ENCODE assay signal across 9 cellular contexts in genomic region chr10:102452672-102453340, GRCh38. TPM values are rescaled to one million over a fixed set of nuclear protein-coding genes. Genes with fewer than 3 reads are reported as not detected.
DNase-seq lines count a peak whose midpoint lies in the region; ATAC-seq and TF ChIP-seq lines count a peak whose summit lies in the region.
"Had no signal": no experiment of that assay in that cellular context is flagged by ENCODE, and none has a peak within 500 bp of the region (broad histone marks: within the 10 kb centered on the region; RNA-seq: fewer than 3 reads in every experiment).

No MANE protein-coding gene starts in this region.

- no peak for TF ChIP-seq POLR2A in suprapubic skin (IDR thresholded peaks at IDR 0.05)

- CTCF ChIA-PET in HEK293 (lab: Yijun Ruan, JAX) = interaction anchor here (0.6 to 1.2 kb wide), 8 partner anchors 9 to 282 kb away, joined by 3 to 5 read pairs (median 3); partner anchors contain the start of genes ACTR1A and FBXL15

- peak overlapping the region; percentile 86 for H3K4me3 Mint-ChIP-seq in nephron progenitor cell

- DNase-seq in WERI-Rb-1 (peak; percentile 34), nephron progenitor cell (no peak), NCI-H1417 treated with DMSO at 0.1 percent for 48 hours (lab: John Stamatoyannopoulos, UW) (no peak), suprapubic skin (ENCODE audit: low spot score in 2 of 2) (no peak)
- DNase-seq in effector memory CD4-positive, alpha-beta T cell = peak; percentile 8 to 11 (median 11)

- ATAC-seq in GM18868 (IDR thresholded peaks at IDR 0.05; ENCODE audit: unreplicated experiment) = no peak
- no peak for ATAC-seq in HG03457 (IDR thresholded peaks at IDR 0.05; ENCODE audit: unreplicated experiment)

- H3K27ac Mint-ChIP-seq in nephron progenitor cell = no peak overlapping the region

- peaks cover 43% of the 10 kb centered on the region for H3K4me1 Mint-ChIP-seq in nephron progenitor cell

- H3K9me3 ChIP-seq in HEK293 (ENCODE audit: control insufficient read depth, insufficient read depth, low read depth, low read length) (no peaks in the 10 kb centered on the region), WERI-Rb-1 (ENCODE audit: severe bottlenecking) (no peaks in the 10 kb centered on the region), suprapubic skin (no peaks in the 10 kb centered on the region)
- no peaks in the 10 kb centered on the region for H3K9me3 ChIP-seq in effector memory CD4-positive, alpha-beta T cell (ENCODE audit: control insufficient read depth, low read length)

- WGBS in suprapubic skin = 37% methylated on average over 3 of the region's 3 CpGs

- peaks cover 19% of the 10 kb centered on the region for H3K27me3 Mint-ChIP-seq in nephron progenitor cell (ENCODE audit: low read depth, poor library complexity)

- no peaks in the 10 kb centered on the region for H3K27me3 ChIP-seq in WERI-Rb-1 (ENCODE audit: insufficient read depth, low read depth, severe bottlenecking)
- H3K27me3 ChIP-seq in effector memory CD4-positive, alpha-beta T cell (replicated peaks; ENCODE audit: control insufficient read depth, insufficient read depth, low read length, poor library complexity, severe bottlenecking) = no peaks in the 10 kb centered on the region
- H3K27me3 ChIP-seq in suprapubic skin = no peaks in the 10 kb centered on the region

- H3K4me1 ChIP-seq in HEK293 (ENCODE audit: control insufficient read depth, insufficient read depth, low read length) (peaks cover 5% of the 10 kb centered on the region), suprapubic skin (peaks cover 21% of the 10 kb centered on the region)
- H3K4me1 ChIP-seq in effector memory CD4-positive, alpha-beta T cell (ENCODE audit: control insufficient read depth, insufficient read depth, low read length, poor library complexity, severe bottlenecking) = peaks cover 17% of the 10 kb centered on the region

- POLR2A ChIA-PET in HEK293 (lab: Yijun Ruan, JAX) = interaction anchor here (0.6 to 5.3 kb wide), 7 partner anchors 8 to 58 kb away, joined by 3 to 60 read pairs (median 7); partner anchors contain the start of genes CUEDC2 and NFKB2

- no peaks in the 10 kb centered on the region for H3K9me3 Mint-ChIP-seq in nephron progenitor cell

- H3K4me3 ChIP-seq in HEK293 (ENCODE audit: low read depth, low read length) (no peak overlapping the region), WERI-Rb-1 (ENCODE audit: low read depth, low read length) (no peak overlapping the region), suprapubic skin (no peak overlapping the region)
- no peak overlapping the region for H3K4me3 ChIP-seq in effector memory CD4-positive, alpha-beta T cell (ENCODE audit: insufficient read depth, low read depth, low read length, poor library complexity, severe bottlenecking)
- H3K4me3 ChIP-seq: lung had no signal

- TF ChIP-seq CTCF in HEK293 (tag by site-specific recombination; IDR thresholded peaks at IDR 0.05) (no peak; the same call in 1 of the 2 replicates), WERI-Rb-1 (IDR thresholded peaks at IDR 0.05; ENCODE audit: low read depth, low read length) (no peak), nephron progenitor cell (IDR thresholded peaks at IDR 0.05) (no peak), suprapubic skin (IDR thresholded peaks at IDR 0.05) (no peak)

- peaks cover 15% of the 10 kb centered on the region for H3K36me3 Mint-ChIP-seq in nephron progenitor cell (ENCODE audit: low read depth)

- no peak overlapping the region; the same call in 1 of the 2 replicates for H3K27ac ChIP-seq in HEK293 (ENCODE audit: extremely low read depth, low read depth, low read length)
- peak overlapping the region; percentile 93 for H3K27ac ChIP-seq in WERI-Rb-1
- H3K27ac ChIP-seq in effector memory CD4-positive, alpha-beta T cell (ENCODE audit: insufficient read depth, low read length, poor library complexity, severe bottlenecking) = no peak overlapping the region
- no peak overlapping the region for H3K27ac ChIP-seq in suprapubic skin

- H3K36me3 ChIP-seq in HEK293 (ENCODE audit: control insufficient read depth in 2 of 2, insufficient read depth in 1 of 2, low read length in 2 of 2) (peaks cover 14 to 36% of the 10 kb centered on the region in 2 experiments; a peak in 2 of 3 replicates), WERI-Rb-1 (peaks cover 15% of the 10 kb centered on the region), suprapubic skin (no peaks in the 10 kb centered on the region)
- peaks cover 12% of the 10 kb centered on the region for H3K36me3 ChIP-seq in effector memory CD4-positive, alpha-beta T cell (ENCODE audit: control insufficient read depth, insufficient read depth, low read length)

- no peak for TF ChIP-seq EP300 in suprapubic skin (IDR thresholded peaks at IDR 0.05)

TF ChIP-seq in HEK293, 187 proteins besides CTCF, POLR2A, EP300 and RAD21 (continues in another document):
- peak; percentile 87 for TF ChIP-seq ZNF660 (tag by site-specific recombination; IDR thresholded peaks at IDR 0.05)
- TF ChIP-seq ZNF658 (tag by site-specific recombination; IDR thresholded peaks at IDR 0.05) = no peak
- TF ChIP-seq, protein P1, sequence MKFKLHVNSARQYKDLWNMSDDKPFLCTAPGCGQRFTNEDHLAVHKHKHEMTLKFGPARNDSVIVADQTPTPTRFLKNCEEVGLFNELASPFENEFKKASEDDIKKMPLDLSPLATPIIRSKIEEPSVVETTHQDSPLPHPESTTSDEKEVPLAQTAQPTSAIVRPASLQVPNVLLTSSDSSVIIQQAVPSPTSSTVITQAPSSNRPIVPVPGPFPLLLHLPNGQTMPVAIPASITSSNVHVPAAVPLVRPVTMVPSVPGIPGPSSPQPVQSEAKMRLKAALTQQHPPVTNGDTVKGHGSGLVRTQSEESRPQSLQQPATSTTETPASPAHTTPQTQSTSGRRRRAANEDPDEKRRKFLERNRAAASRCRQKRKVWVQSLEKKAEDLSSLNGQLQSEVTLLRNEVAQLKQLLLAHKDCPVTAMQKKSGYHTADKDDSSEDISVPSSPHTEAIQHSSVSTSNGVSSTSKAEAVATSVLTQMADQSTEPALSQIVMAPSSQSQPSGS (tag by site-specific recombination; IDR thresholded peaks at IDR 0.05; ENCODE audit: low read depth) = peak; percentile 97
- no peak for TF ChIP-seq ZNF335 (tag by site-specific recombination; conservative IDR thresholded peaks at IDR 0.05)
- peak; percentile 85 for TF ChIP-seq SP7 (tag by site-specific recombination; IDR thresholded peaks at IDR 0.05)
- peak; percentile 67 for TF ChIP-seq KLF8 (tag by site-specific recombination; IDR thresholded peaks at IDR 0.05)
- TF ChIP-seq ZBTB17 (tag by site-specific recombination; IDR thresholded peaks at IDR 0.05) = peak; percentile 73
- peak; percentile 86 for TF ChIP-seq IKZF3 (tag by site-specific recombination; IDR thresholded peaks at IDR 0.05)
- TF ChIP-seq ZNF16 (tag by site-specific recombination; IDR thresholded peaks at IDR 0.05; ENCODE audit: low read depth) = no peak
- peak; percentile 24; the same call in 1 of the 2 replicates for TF ChIP-seq SP3 (tag by site-specific recombination; IDR thresholded peaks at IDR 0.05)
- no peak for TF ChIP-seq ZNF704 (tag by site-specific recombination; IDR thresholded peaks at IDR 0.05)
- no peak for TF ChIP-seq ZNF19 (tag by site-specific recombination; IDR thresholded peaks at IDR 0.05; ENCODE audit: low read depth)
- TF ChIP-seq ZNF580 (tag by site-specific recombination; IDR thresholded peaks at IDR 0.05) = peak; percentile 35
- TF ChIP-seq, protein P2, sequence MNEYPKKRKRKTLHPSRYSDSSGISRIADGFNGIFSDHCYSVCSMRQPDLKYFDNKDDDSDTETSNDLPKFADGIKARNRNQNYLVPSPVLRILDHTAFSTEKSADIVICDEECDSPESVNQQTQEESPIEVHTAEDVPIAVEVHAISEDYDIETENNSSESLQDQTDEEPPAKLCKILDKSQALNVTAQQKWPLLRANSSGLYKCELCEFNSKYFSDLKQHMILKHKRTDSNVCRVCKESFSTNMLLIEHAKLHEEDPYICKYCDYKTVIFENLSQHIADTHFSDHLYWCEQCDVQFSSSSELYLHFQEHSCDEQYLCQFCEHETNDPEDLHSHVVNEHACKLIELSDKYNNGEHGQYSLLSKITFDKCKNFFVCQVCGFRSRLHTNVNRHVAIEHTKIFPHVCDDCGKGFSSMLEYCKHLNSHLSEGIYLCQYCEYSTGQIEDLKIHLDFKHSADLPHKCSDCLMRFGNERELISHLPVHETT (tag by site-specific recombination; IDR thresholded peaks at IDR 0.05) = peak; percentile 85; the same call in 1 of the 2 replicates
- TF ChIP-seq ZNF114 (tag by site-specific recombination; IDR thresholded peaks at IDR 0.05) = no peak
- TF ChIP-seq KLF9 (tag by site-specific recombination; IDR thresholded peaks at IDR 0.05; ENCODE audit: low read depth) = no peak

RNA-seq across cellular contexts. Expression of gene C10orf95, which starts 1.5 kb away (rescaled TPM):
- 1 to 10 TPM; 1.4 to 7.1 (median 5.4) TPM for total RNA-seq in suprapubic skin

RNA-seq across cellular contexts. Expression of gene CUEDC2, which starts 20.4 kb away (rescaled TPM):
- total RNA-seq in suprapubic skin = 10 to 100 TPM; 25.0 to 61.2 (median 40.2) TPM

RNA-seq across cellular contexts. Expression of gene FBXL15, which starts 32.2 kb away (rescaled TPM):
- 10 to 100 TPM; 12.5 to 17.9 (median 13.8) TPM for total RNA-seq in suprapubic skin

RNA-seq across cellular contexts. Expression of gene PSD, which starts 34.2 kb away (rescaled TPM):
- total RNA-seq in suprapubic skin = 1 to 10 TPM; 1.7 to 4.8 (median 2.1) TPM

RNA-seq across cellular contexts. Expression of gene ACTR1A, which starts 49.7 kb away (rescaled TPM):
- 100 to 1,000 TPM in 3 of 4 donors, 10 to 100 TPM in 1; 71.5 to 108 (median 105) TPM for total RNA-seq in suprapubic skin

Comparison
In these comparisons a context has a peak if more than half of its experiments do, and no peak if none do; other contexts are left out.
1. DNase-seq: peak in WERI-Rb-1 (single experiment) and effector memory CD4-positive, alpha-beta T cell (3 of 3); none in nephron progenitor cell (single experiment), NCI-H1417 treated with DMSO at 0.1 percent for 48 hours (single experiment) and suprapubic skin (0 of 2).